ENCODE assay signal across 8 cellular contexts in the genomic region with DNA sequence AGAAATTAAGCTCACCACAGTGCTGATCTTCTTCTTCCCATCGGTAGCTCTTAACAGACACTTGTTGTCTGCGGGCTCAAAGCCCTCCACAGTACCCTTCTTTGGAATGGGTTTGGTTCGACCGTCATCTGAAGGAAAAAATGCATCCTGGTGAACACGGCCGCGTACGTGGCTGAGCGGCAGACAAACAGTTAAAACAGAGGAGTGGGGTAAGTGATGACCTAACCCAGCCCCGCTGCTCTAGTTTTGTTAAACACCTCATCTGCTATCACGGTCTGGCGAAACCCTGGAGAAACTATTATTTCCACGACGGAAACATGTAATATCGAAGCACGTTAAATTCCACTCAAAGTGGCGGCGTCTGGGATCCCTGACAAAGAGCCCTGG. TPM values are rescaled to one million over a fixed set of nuclear protein-coding genes. Genes with fewer than 3 reads are reported as not detected.
DNase-seq lines count a peak whose midpoint lies in the region; ATAC-seq and TF ChIP-seq lines count a peak whose summit lies in the region.

No MANE protein-coding gene starts in this region.

- peaks cover 14% of the 10 kb centered on the region for H3K36me3 ChIP-seq in mucosa of descending colon (ENCODE audit: low read depth)

- DNase-seq in CD14-positive monocyte (ENCODE audit: low spot score) (no peak), NB4 (ENCODE audit: low read depth) (peak; percentile 22), coronary artery (ENCODE audit: low spot score) (peak; percentile 46), mucosa of descending colon (peak in 2 of 3 donors; percentile 21 to 28), NOMO-1 treated with dmso at 0.1 percent for 144 hours (lab: John Stamatoyannopoulos, UW; ENCODE audit: unreplicated experiment) (no peak)

- no peaks in the 10 kb centered on the region for H3K9me3 ChIP-seq in mucosa of descending colon

- H3K36me3 Mint-ChIP-seq in CD14-positive monocyte: peaks cover 28 to 35% of the 10 kb centered on the region in 2 donors

- H3K4me3 ChIP-seq in NB4 (ENCODE audit: low read depth, low read length) (peak overlapping the region; percentile 98), coronary artery (peak overlapping the region; percentile 94), mucosa of descending colon (peak overlapping the region; percentile 69)

- peak overlapping the region; percentile 94 to 98 (median 97) for H3K27ac Mint-ChIP-seq in CD14-positive monocyte

- peak overlapping the region; percentile 96 to 98 for H3K4me3 Mint-ChIP-seq in CD14-positive monocyte

- ATAC-seq in mucosa of descending colon (peak; percentile 0), HG03432 (IDR thresholded peaks at IDR 0.05; ENCODE audit: unreplicated experiment) (no peak), HG02938 (IDR thresholded peaks at IDR 0.05; ENCODE audit: unreplicated experiment) (no peak), GM18502 (IDR thresholded peaks at IDR 0.05; ENCODE audit: poor library complexity, unreplicated experiment) (no peak)

- TF ChIP-seq CTCF in CD14-positive monocyte (IDR thresholded peaks at IDR 0.05) (no peak), NB4 (IDR thresholded peaks at IDR 0.05; ENCODE audit: low read depth, low read length) (no peak), coronary artery (IDR thresholded peaks at IDR 0.05) (no peak), mucosa of descending colon (IDR thresholded peaks at IDR 0.05) (no peak)

- no peaks in the 10 kb centered on the region for H3K9me3 Mint-ChIP-seq in CD14-positive monocyte

- H3K4me1 Mint-ChIP-seq in CD14-positive monocyte: peaks cover 23% of the 10 kb centered on the region

- peaks cover 0 to 2% (median 0%) of the 10 kb centered on the region in 3 donors for H3K27me3 Mint-ChIP-seq in CD14-positive monocyte (ENCODE audit: low read depth in 3 of 3)

- peaks cover 12% of the 10 kb centered on the region for H3K4me1 ChIP-seq in mucosa of descending colon (ENCODE audit: low read depth)

- peak overlapping the region; percentile 89 to 98 for H3K27ac ChIP-seq in coronary artery

- intact Hi-C loops in CD14-positive monocyte (cut with micrococcal nuclease) (loop anchor here in 1 of 2 donors (2.0 kb wide), 1 partner anchor 123 kb away; a partner anchor contains a TSS), mucosa of descending colon (cut with DNase I, micrococcal nuclease) (no loop called here)

- TF ChIP-seq POLR2A in NB4 (IDR thresholded peaks at IDR 0.05; ENCODE audit: extremely low read depth, insufficient read length): no peak

RNA-seq across cellular contexts. Expression of a gene that starts 0.7 kb away (rescaled TPM):
- 100 to 1,000 TPM; 525 to 548 TPM for polyA plus RNA-seq in CD14-positive monocyte
- 100 to 1,000 TPM; 131 to 154 (median 142) TPM for total RNA-seq in mucosa of descending colon

Comparison
In these comparisons a context has a peak if more than half of its experiments do, and no peak if none do; other contexts are left out.
1. DNase-seq: peak in NB4 (single experiment), coronary artery (single experiment) and mucosa of descending colon (2 of 3); none in CD14-positive monocyte (single experiment) and NOMO-1 treated with dmso at 0.1 percent for 144 hours (single experiment).
2. Peak in every context shown above with its lines, with median percentiles within 50 percentile points of each other: H3K4me3 ChIP-seq.